In genomic region chr2:176104338-176105077, GRCh38 we compare ENCODE assay signal across 2 cellular contexts.
TF ChIP-seq lines count a peak whose summit lies in the region.

No MANE protein-coding gene starts in this region.

TF ChIP-seq in IMR-90, 13 proteins besides CTCF, POLR2A, EP300 and RAD21:
- no peak for TF ChIP-seq BHLHE40 (IDR thresholded peaks at IDR 0.05; ENCODE audit: low read depth, low read length)
- TF ChIP-seq RFX5 (IDR thresholded peaks at IDR 0.05; ENCODE audit: low read depth, low read length), result no peak
- TF ChIP-seq MAFK (IDR thresholded peaks at IDR 0.05; ENCODE audit: low read depth, low read length), result no peak
- TF ChIP-seq NFE2L2 (IDR thresholded peaks at IDR 0.05; ENCODE audit: low read depth, low read length), result no peak
- no peak for TF ChIP-seq CEBPB (IDR thresholded peaks at IDR 0.05; ENCODE audit: low read depth, low read length)
- TF ChIP-seq FOS (IDR thresholded peaks at IDR 0.05; ENCODE audit: low read depth, low read length), result no peak
- no peak for TF ChIP-seq USF2 (IDR thresholded peaks at IDR 0.05; ENCODE audit: low read depth, low read length)
- no peak for TF ChIP-seq MXI1 (IDR thresholded peaks at IDR 0.05; ENCODE audit: borderline replicate concordance, low read depth, low read length)
- no peak for TF ChIP-seq MAZ (IDR thresholded peaks at IDR 0.05; ENCODE audit: borderline replicate concordance, low read depth, low read length)
- TF ChIP-seq CHD1 (IDR thresholded peaks at IDR 0.05; ENCODE audit: low read depth, low read length), result no peak
- no peak for TF ChIP-seq ELK1 (IDR thresholded peaks at IDR 0.05; ENCODE audit: borderline replicate concordance, low read depth, low read length)
- no peak for TF ChIP-seq RCOR1 (IDR thresholded peaks at IDR 0.05; ENCODE audit: insufficient replicate concordance, low read length)
- no peak for TF ChIP-seq SMC3 (IDR thresholded peaks at IDR 0.05; ENCODE audit: low read depth, low read length)

TF ChIP-seq in endothelial cell of umbilical vein, 7 proteins besides CTCF, POLR2A, EP300 and RAD21:
- TF ChIP-seq POLR2AphosphoS5 (IDR thresholded peaks at IDR 0.05; ENCODE audit: insufficient read depth, low read depth, low read length) (no peak), MYC (IDR thresholded peaks at IDR 0.05; ENCODE audit: low read depth, low read length) (no peak), GATA2 (IDR thresholded peaks at IDR 0.05; ENCODE audit: insufficient read depth, insufficient read length, low read depth, low read length) (no peak), EZH2 (IDR thresholded peaks at IDR 0.05; ENCODE audit: borderline replicate concordance, low read depth, low read length, severe bottlenecking) (peak; percentile 77), MAX (IDR thresholded peaks at IDR 0.05; ENCODE audit: insufficient read depth, insufficient read length) (no peak), JUN (IDR thresholded peaks at IDR 0.05; ENCODE audit: borderline replicate concordance, insufficient read depth, insufficient read length, low read depth) (no peak)
